ENCODE assay signal across 8 cellular contexts in the genomic region with DNA sequence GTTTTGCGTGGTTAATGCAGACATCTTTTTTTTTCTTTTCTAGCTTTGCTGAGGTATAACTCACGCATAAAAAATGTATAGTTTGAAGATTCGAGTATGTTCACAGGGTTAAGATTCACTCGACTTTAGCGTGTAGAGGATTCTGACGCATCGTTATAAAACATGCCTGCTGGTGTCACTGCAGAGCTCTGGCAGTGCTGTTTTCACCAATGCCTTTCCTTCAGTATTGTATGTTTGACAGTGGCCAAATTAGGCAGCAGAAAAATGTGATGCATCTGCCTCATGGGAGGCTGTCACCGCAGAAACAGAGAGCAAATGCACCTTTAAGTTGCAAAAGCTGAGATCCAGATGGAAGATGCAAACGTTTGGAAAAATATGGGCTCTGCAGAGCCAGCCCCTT. TPM values are rescaled to one million over a fixed set of nuclear protein-coding genes. Genes with fewer than 3 reads are reported as not detected.
DNase-seq lines count a peak whose midpoint lies in the region; ATAC-seq, FAIRE-seq and TF ChIP-seq lines count a peak whose summit lies in the region.

No MANE protein-coding gene starts in this region.

- intact Hi-C loops in dorsolateral prefrontal cortex (cut with DNase I): loop anchor here (2.0 to 10.0 kb wide), 3 partner anchors 226 to 268 kb away; no protein-coding TSS in a partner anchor

- DNase-seq in AG04450 (ENCODE audit: low read depth, low spot score) (no peak), GM12892 (ENCODE audit: insufficient read length) (no peak), RKO (ENCODE audit: low spot score) (peak; percentile 56), dorsolateral prefrontal cortex (peak in 8 of 10 donors; percentile 4 to 64 (median 50)), putamen (ENCODE audit: low spot score) (peak; percentile 20), NCI-H774 (lab: John Stamatoyannopoulos, UW) (no peak), amniotic stem cell (lab: John Stamatoyannopoulos, UW) (no peak)

- no peak for TF ChIP-seq POLR2A in GM12892 (IDR thresholded peaks at IDR 0.05; ENCODE audit: low read depth, low read length)
- TF ChIP-seq POLR2A in gastroesophageal sphincter (IDR thresholded peaks at IDR 0.05): no peak

- no peaks in the 10 kb centered on the region for H3K4me1 ChIP-seq in gastroesophageal sphincter

- CTCF ChIA-PET in AG04450 (lab: Charles Lee): interaction anchor here (1.6 to 2.4 kb wide), 2 partner anchors 268 to 291 kb away, joined by 7 read pairs; no protein-coding TSS in a partner anchor

- POLR2A ChIA-PET in AG04450 (lab: Yijun Ruan, JAX): no interaction called here

- peak; percentile 21 for FAIRE-seq in GM12892 (lab: Jason Lieb, UNC)

- H3K9me3 ChIP-seq in AG04450 (ENCODE audit: control insufficient read depth, insufficient read depth, low read length): no peaks in the 10 kb centered on the region
- no peaks in the 10 kb centered on the region for H3K9me3 ChIP-seq in gastroesophageal sphincter

- no peak overlapping the region for H3K4me3 ChIP-seq in AG04450 (ENCODE audit: low read depth, low read length)
- H3K4me3 ChIP-seq in dorsolateral prefrontal cortex: no peak overlapping the region
- H3K4me3 ChIP-seq in gastroesophageal sphincter: no peak overlapping the region

- no peak for TF ChIP-seq EP300 in gastroesophageal sphincter (IDR thresholded peaks at IDR 0.05)

- H3K27me3 ChIP-seq in AG04450 (ENCODE audit: control insufficient read depth, insufficient read depth, low read length) (peaks cover 16% of the 10 kb centered on the region), dorsolateral prefrontal cortex (no peaks in the 10 kb centered on the region), gastroesophageal sphincter (peaks cover 47% of the 10 kb centered on the region)

- no peak for ATAC-seq in gastroesophageal sphincter

- TF ChIP-seq CTCF in AG04450 (IDR thresholded peaks at IDR 0.05; ENCODE audit: low read depth, low read length) (peak; percentile 39), dorsolateral prefrontal cortex (IDR thresholded peaks at IDR 0.05 in 54 of 56, conservative IDR thresholded peaks at IDR 0.05 in 2 of 56; ENCODE audit: low read depth in 1 of 56, partially characterized antibody in 56 of 56) (peak in 54 of 56 donors; percentile 30 to 73 (median 58)), gastroesophageal sphincter (IDR thresholded peaks at IDR 0.05) (peak in 1 of 4 experiments; percentile 15)

- no peaks in the 10 kb centered on the region for H3K36me3 ChIP-seq in gastroesophageal sphincter

- WGBS in gastroesophageal sphincter (ENCODE audit: low coverage in 1 of 2), 2 donors: 34 to 37% methylated on average over 9 of the region's 9 CpGs

- H3K27ac ChIP-seq in AG04450 (ENCODE audit: low read depth, low read length) (no peak overlapping the region), dorsolateral prefrontal cortex (peak overlapping the region in 7 of 59 donors; percentile 12 to 44 (median 36)), gastroesophageal sphincter (no peak overlapping the region)

RNA-seq across cellular contexts. Expression of a gene that starts 18.0 kb away (rescaled TPM):
- polyA plus RNA-seq in AG04450 (2011; rRNA removed): not detected in 2 replicates
- not detected in 2 replicates for polyA minus RNA-seq in AG04450 (2011; rRNA and poly(A)+ RNA removed)
- polyA plus RNA-seq in GM12892 (2012; ENCODE audit: missing spikeins): not detected
- 10 to 100 TPM in 4 of 120 experiments, 1 to 10 TPM in 115, under 1 TPM in 1; 0.28 to 16.0 (median 3.5) TPM for total RNA-seq in dorsolateral prefrontal cortex
- total RNA-seq in gastroesophageal sphincter: 10 to 100 TPM in 1 of 4 donors, 1 to 10 TPM in 3; 5.9 to 11.1 (median 8.3) TPM

RNA-seq across cellular contexts. Expression of a gene that starts 42.6 kb away (rescaled TPM):
- 23.0 and 23.4 TPM in 2 replicates for polyA plus RNA-seq in AG04450 (2011; rRNA removed)
- 19.3 and 19.5 TPM in 2 replicates for polyA minus RNA-seq in AG04450 (2011; rRNA and poly(A)+ RNA removed)
- polyA plus RNA-seq in GM12892 (2012; ENCODE audit: missing spikeins): 31.9 TPM
- total RNA-seq in dorsolateral prefrontal cortex (100 to 1,000 TPM in 86 of 120 experiments, 10 to 100 TPM in 34; 69.8 to 147 (median 107) TPM), gastroesophageal sphincter (10 to 100 TPM; 48.8 to 64.1 (median 53.5) TPM)

RNA-seq across cellular contexts. Expression of a gene that starts 48.3 kb away (rescaled TPM):
- polyA plus RNA-seq in AG04450 (2011; rRNA removed): not detected in 2 replicates
- not detected in 2 replicates for polyA minus RNA-seq in AG04450 (2011; rRNA and poly(A)+ RNA removed)
- polyA plus RNA-seq in GM12892 (2012; ENCODE audit: missing spikeins): not detected
- total RNA-seq in dorsolateral prefrontal cortex (1 to 10 TPM in 3 of 120 experiments, under 1 TPM in 16, not detected in 101; 0.22 to 1.8 (median 0.59) TPM), gastroesophageal sphincter (under 1 TPM in 1 of 4 donors, not detected in 3; 0.27 TPM)

Comparison
In these comparisons a context has a peak if more than half of its experiments do, and no peak if none do; other contexts are left out.
1. DNase-seq: peak in RKO (single experiment), dorsolateral prefrontal cortex (8 of 10) and putamen (single experiment); none in AG04450 (single experiment), GM12892 (single experiment), NCI-H774 (single experiment) and amniotic stem cell (single experiment).